In genomic region chr17:37359682-37360188, GRCh38 we compare ENCODE assay signal across 7 cellular contexts. TPM values are rescaled to one million over a fixed set of nuclear protein-coding genes. Genes with fewer than 3 reads are reported as not detected.
DNase-seq lines count a peak whose midpoint lies in the region; ATAC-seq and TF ChIP-seq lines count a peak whose summit lies in the region.

No MANE protein-coding gene starts in this region.

- H3K27ac Mint-ChIP-seq in activated B cell treated with CpG ODN at 0.5 μM for 24 hours (peak overlapping the region; percentile 67), glutamatergic neuron (ENCODE audit: unreplicated experiment) (peak overlapping the region; percentile 24)

- no peak for TF ChIP-seq CTCF in HEK293 (tag by site-specific recombination; IDR thresholded peaks at IDR 0.05)
- TF ChIP-seq CTCF in activated B cell treated with CpG ODN at 0.5 μM for 24 hours (IDR thresholded peaks at IDR 0.05), result no peak
- TF ChIP-seq CTCF in glutamatergic neuron (IDR thresholded peaks at IDR 0.05; ENCODE audit: partially characterized antibody, unreplicated experiment), result no peak
- TF ChIP-seq CTCF in sigmoid colon (IDR thresholded peaks at IDR 0.05), result no peak

- H3K9me3 ChIP-seq in HEK293 (ENCODE audit: control insufficient read depth, insufficient read depth, low read depth, low read length), result no peaks in the 10 kb centered on the region
- H3K9me3 ChIP-seq in sigmoid colon, result no peaks in the 10 kb centered on the region

- DNase-seq in activated B cell treated with CpG ODN at 0.5 μM for 24 hours (no peak), glutamatergic neuron (no peak), sigmoid colon (peak; percentile 67), NCI-H69 (lab: John Stamatoyannopoulos, UW) (no peak)

- ATAC-seq in activated B cell treated with CpG ODN at 0.5 μM for 24 hours (ENCODE audit: low read depth), result no peak
- no peak for ATAC-seq in HG03432 (IDR thresholded peaks at IDR 0.05; ENCODE audit: unreplicated experiment)
- no peak for ATAC-seq in HG02840 (IDR thresholded peaks at IDR 0.05; ENCODE audit: low FRiP score, unreplicated experiment)

- intact Hi-C loops in activated B cell treated with CpG ODN at 0.5 μM for 24 hours (cut with micrococcal nuclease), result loop anchor here (1.0 to 2.0 kb wide), 5 partner anchors 38 to 814 kb away; partner anchors contain the start of genes ACACA, DUSP14, SYNRG and TADA2A
- intact Hi-C loops in sigmoid colon (cut with DNase I), result loop anchor here (2.0 to 10.0 kb wide), 3 partner anchors 47 to 755 kb away; partner anchors contain the start of genes ACACA, DUSP14, MRM1 and TADA2A

- H3K36me3 Mint-ChIP-seq in activated B cell treated with CpG ODN at 0.5 μM for 24 hours (ENCODE audit: low read depth), result no peaks in the 10 kb centered on the region
- H3K36me3 Mint-ChIP-seq in glutamatergic neuron (ENCODE audit: unreplicated experiment), result no peaks in the 10 kb centered on the region

- 30 to 51% methylated on average over 18 of the region's 18 CpGs for WGBS in sigmoid colon, 2 donors

- CTCF ChIA-PET in HEK293 (lab: Yijun Ruan, JAX) (interaction anchor here (0.6 to 3.2 kb wide), 3 partner anchors 13 to 167 kb away, joined by 3 to 41 read pairs (median 4); no protein-coding TSS in a partner anchor), activated B cell treated with CpG ODN at 0.5 μM for 24 hours (lab: Charles Lee) (interaction anchor here (1.3 to 2.5 kb wide), 2 partner anchors 14 to 17 kb away, joined by 4 to 12 read pairs; no protein-coding TSS in a partner anchor)

- H3K4me3 ChIP-seq in HEK293 (ENCODE audit: low read depth, low read length), result peak overlapping the region; percentile 66; the same call in 1 of the 2 replicates
- H3K4me3 ChIP-seq in sigmoid colon, result peak overlapping the region; percentile 63 to 93 (median 76)

- H3K9me3 Mint-ChIP-seq in activated B cell treated with CpG ODN at 0.5 μM for 24 hours, result no peaks in the 10 kb centered on the region
- H3K9me3 Mint-ChIP-seq in glutamatergic neuron (ENCODE audit: unreplicated experiment), result peaks cover 1% of the 10 kb centered on the region

- H3K27me3 Mint-ChIP-seq in activated B cell treated with CpG ODN at 0.5 μM for 24 hours, result no peaks in the 10 kb centered on the region
- peaks cover 3% of the 10 kb centered on the region for H3K27me3 Mint-ChIP-seq in glutamatergic neuron (ENCODE audit: unreplicated experiment)

- H3K4me1 ChIP-seq in HEK293 (ENCODE audit: control insufficient read depth, insufficient read depth, low read length) (peaks cover 7% of the 10 kb centered on the region), sigmoid colon (peaks cover 0 to 25% (median 22%) of the 10 kb centered on the region in 4 donors)

- no peaks in the 10 kb centered on the region for H3K27me3 ChIP-seq in sigmoid colon

- no peaks in the 10 kb centered on the region; a peak in 1 of 3 replicates for H3K36me3 ChIP-seq in HEK293 (ENCODE audit: control insufficient read depth in 2 of 2, insufficient read depth in 1 of 2, low read length in 2 of 2)
- no peaks in the 10 kb centered on the region for H3K36me3 ChIP-seq in sigmoid colon

- no peak for TF ChIP-seq EP300 in sigmoid colon (IDR thresholded peaks at IDR 0.05)

- peaks cover 18% of the 10 kb centered on the region for H3K4me1 Mint-ChIP-seq in activated B cell treated with CpG ODN at 0.5 μM for 24 hours
- H3K4me1 Mint-ChIP-seq in glutamatergic neuron (ENCODE audit: low read depth, unreplicated experiment), result peaks cover 23% of the 10 kb centered on the region

- peak overlapping the region; percentile 87 for H3K27ac ChIP-seq in HEK293 (ENCODE audit: extremely low read depth, low read depth, low read length)
- peak overlapping the region; percentile 92 to 97 (median 94) for H3K27ac ChIP-seq in sigmoid colon

- H3K4me3 Mint-ChIP-seq in activated B cell treated with CpG ODN at 0.5 μM for 24 hours (peak overlapping the region; percentile 81), glutamatergic neuron (ENCODE audit: unreplicated experiment) (peak overlapping the region; percentile 63)

- TF ChIP-seq POLR2A in sigmoid colon (IDR thresholded peaks at IDR 0.05), result no peak

- POLR2A ChIA-PET in HEK293 (lab: Yijun Ruan, JAX), result interaction anchor here (0.6 to 1.6 kb wide), 8 partner anchors 8 to 758 kb away, joined by 3 to 9 read pairs (median 4); partner anchors contain the start of genes DUSP14 and MRM1
- POLR2A ChIA-PET in activated B cell treated with CpG ODN at 0.5 μM for 24 hours (lab: Charles Lee), result interaction anchor here (0.6 to 1.3 kb wide), 3 partner anchors 48 to 1839 kb away, joined by 5 to 6 read pairs (median 6); partner anchors contain the start of genes ACACA, SYNRG and TADA2A

TF ChIP-seq in HEK293, 187 proteins besides CTCF, POLR2A, EP300 and RAD21:
- TF ChIP-seq ZNF362 (tag by site-specific recombination; IDR thresholded peaks at IDR 0.05) (no peak), ZNF692 (tag by site-specific recombination; IDR thresholded peaks at IDR 0.05) (peak; percentile 72; the same call in 1 of the 2 replicates), ZNF600 (tag by site-specific recombination; IDR thresholded peaks at IDR 0.05) (peak; percentile 48), ZNF391 (tag by site-specific recombination; IDR thresholded peaks at IDR 0.05; ENCODE audit: borderline replicate concordance, low read depth) (peak; percentile 8; the same call in 1 of the 2 replicates), ZNF76 (tag by site-specific recombination; IDR thresholded peaks at IDR 0.05; ENCODE audit: borderline replicate concordance, low read depth) (no peak), GFI1B (tag by site-specific recombination; IDR thresholded peaks at IDR 0.05) (no peak), PRDM10 (tag by site-specific recombination; IDR thresholded peaks at IDR 0.05) (0 out of 2 replicates have a peak, but pooled peaks have one; percentile 24), SP7 (tag by site-specific recombination; IDR thresholded peaks at IDR 0.05) (peak; percentile 43; the same call in 1 of the 2 replicates), ZFP69B (tag by site-specific recombination; IDR thresholded peaks at IDR 0.05) (peak; percentile 77; the same call in 1 of the 2 replicates)

RNA-seq across cellular contexts. Expression of gene C17orf78, which starts 16.1 kb away (rescaled TPM):
- not detected in 2 replicates for total RNA-seq in activated B cell treated with CpG ODN at 0.5 μM for 24 hours
- not detected for total RNA-seq in glutamatergic neuron (ENCODE audit: unreplicated experiment)
- not detected for total RNA-seq in sigmoid colon
- not detected for polyA plus RNA-seq in sigmoid colon

RNA-seq across cellular contexts. Expression of gene ACACA, which starts 46.9 kb away (rescaled TPM):
- total RNA-seq in activated B cell treated with CpG ODN at 0.5 μM for 24 hours, result 32.4 and 42.4 TPM in 2 replicates
- 145 TPM for total RNA-seq in glutamatergic neuron (ENCODE audit: unreplicated experiment)
- total RNA-seq in sigmoid colon, result 10 to 100 TPM; 21.1 to 38.9 (median 28.9) TPM
- polyA plus RNA-seq in sigmoid colon, result 10 to 100 TPM; 10.8 to 34.9 (median 18.0) TPM

RNA-seq across cellular contexts. Expression of gene TADA2A, which starts 47.0 kb away (rescaled TPM):
- total RNA-seq in activated B cell treated with CpG ODN at 0.5 μM for 24 hours (35.6 and 42.0 TPM in 2 replicates), glutamatergic neuron (ENCODE audit: unreplicated experiment) (30.6 TPM), sigmoid colon (10 to 100 TPM; 15.0 to 22.7 (median 20.3) TPM)
- polyA plus RNA-seq in sigmoid colon, result 1 to 10 TPM; 7.2 to 9.9 (median 8.4) TPM
